29 cellular contexts compared by ENCODE assay signal in genomic region chr17:2704890-2705248, GRCh38. TPM values are rescaled to one million over a fixed set of nuclear protein-coding genes. Genes with fewer than 3 reads are reported as not detected.
DNase-seq lines count a peak whose midpoint lies in the region; ATAC-seq and TF ChIP-seq lines count a peak whose summit lies in the region.
"Had no signal": no experiment of that assay in that cellular context is flagged by ENCODE, and none has a peak within 500 bp of the region (broad histone marks: within the 10 kb centered on the region; RNA-seq: fewer than 3 reads in every experiment).

No MANE protein-coding gene starts in this region.

- 71 to 89% (median 82%) methylated on average over 4 of the region's 4 CpGs for WGBS in spleen, 5 donors

- H3K9me3 ChIP-seq in T-helper 17 cell (ENCODE audit: control insufficient read depth, low read length, poor library complexity, severe bottlenecking) (no peaks in the 10 kb centered on the region), spleen (no peaks in the 10 kb centered on the region)
- H3K9me3 ChIP-seq: right lobe of liver, transverse colon had no signal

- H3K36me3 ChIP-seq in spleen, result peaks cover 0 to 51% (median 46%) of the 10 kb centered on the region in 6 donors

- no peak overlapping the region for H3K27ac ChIP-seq in spleen
- H3K27ac ChIP-seq: GM23248, KMS-11, PC-9, right lobe of liver, transverse colon had no signal

- ATAC-seq in T-helper 17 cell, result no peak
- no peak for ATAC-seq in natural killer cell treated with Interleukin-12 subunit alpha and Interleukin-12 subunit beta and Interleukin-15 and Interleukin-18, amount 100 ng/mL, for 72 hours
- ATAC-seq: activated T-cell treated with anti-CD3 and anti-CD28 coated beads, Interleukin-2, amount 50 U/mL, for 4 hours; esophagus mucosa; left ventricle myocardium superior had no signal

- no peak for TF ChIP-seq POLR2A in spleen (IDR thresholded peaks at IDR 0.05)

- peaks cover 25% of the 10 kb centered on the region for H3K4me1 Mint-ChIP-seq in T-helper 17 cell
- H3K4me1 Mint-ChIP-seq in natural killer cell treated with Interleukin-12 subunit alpha and Interleukin-12 subunit beta and Interleukin-15 and Interleukin-18, amount 100 ng/mL, for 72 hours (ENCODE audit: low read depth in 2 of 2), result peaks cover 19 to 26% of the 10 kb centered on the region in 2 donors

- no peaks in the 10 kb centered on the region for H3K27me3 ChIP-seq in spleen (replicated peaks in 1 of 7)
- H3K27me3 ChIP-seq: hepatocyte, right lobe of liver, transverse colon had no signal

- no peak for TF ChIP-seq CTCF in GM20000 (IDR thresholded peaks at IDR 0.05; ENCODE audit: extremely low read depth, missing control alignments)
- no peak for TF ChIP-seq CTCF in spleen (IDR thresholded peaks at IDR 0.05 in 8 of 11, conservative IDR thresholded peaks at IDR 0.05 in 3 of 11)

- no peak overlapping the region for H3K27ac Mint-ChIP-seq in T-helper 17 cell
- no peak overlapping the region for H3K27ac Mint-ChIP-seq in natural killer cell treated with Interleukin-12 subunit alpha and Interleukin-12 subunit beta and Interleukin-15 and Interleukin-18, amount 100 ng/mL, for 72 hours
- H3K27ac Mint-ChIP-seq: activated naive CD4-positive, alpha-beta T cell treated with anti-CD3 and anti-CD28 coated beads, Interleukin-2, amount 10 ng/mL, durations not matched to agents 7 days and 5 days; nephron had no signal

- H3K4me3 Mint-ChIP-seq in T-helper 17 cell, result peak overlapping the region; percentile 19
- H3K4me3 Mint-ChIP-seq in natural killer cell treated with Interleukin-12 subunit alpha and Interleukin-12 subunit beta and Interleukin-15 and Interleukin-18, amount 100 ng/mL, for 72 hours, result no peak overlapping the region
- H3K4me3 Mint-ChIP-seq: activated naive CD4-positive, alpha-beta T cell treated with anti-CD3 and anti-CD28 coated beads, Interleukin-2, amount 10 ng/mL, durations not matched to agents 7 days and 5 days; immature natural killer cell; nephron had no signal

- peaks cover 21 to 49% (median 29%) of the 10 kb centered on the region in 6 donors for H3K4me1 ChIP-seq in spleen

- H3K36me3 Mint-ChIP-seq in T-helper 17 cell (ENCODE audit: low read depth), result no peaks in the 10 kb centered on the region
- H3K36me3 Mint-ChIP-seq in natural killer cell treated with Interleukin-12 subunit alpha and Interleukin-12 subunit beta and Interleukin-15 and Interleukin-18, amount 100 ng/mL, for 72 hours, result no peaks in the 10 kb centered on the region
- H3K36me3 Mint-ChIP-seq: CD4-positive, CD25-positive, alpha-beta regulatory T cell had no signal

- H3K27me3 Mint-ChIP-seq in T-helper 17 cell, result no peaks in the 10 kb centered on the region
- H3K27me3 Mint-ChIP-seq in natural killer cell treated with Interleukin-12 subunit alpha and Interleukin-12 subunit beta and Interleukin-15 and Interleukin-18, amount 100 ng/mL, for 72 hours, result no peaks in the 10 kb centered on the region
- H3K27me3 Mint-ChIP-seq: activated naive CD4-positive, alpha-beta T cell treated with anti-CD3 and anti-CD28 coated beads, Interleukin-2, amount 10 ng/mL, durations not matched to agents 7 days and 5 days; CD4-positive, CD25-positive, alpha-beta regulatory T cell had no signal

- H3K9me3 Mint-ChIP-seq in natural killer cell treated with Interleukin-12 subunit alpha and Interleukin-12 subunit beta and Interleukin-15 and Interleukin-18, amount 100 ng/mL, for 72 hours, result no peaks in the 10 kb centered on the region
- H3K9me3 Mint-ChIP-seq: activated naive CD4-positive, alpha-beta T cell treated with anti-CD3 and anti-CD28 coated beads, Interleukin-2, amount 10 ng/mL, durations not matched to agents 7 days and 5 days; activated T-cell treated with anti-CD3 and anti-CD28 coated beads, Interleukin-2, amount 50 U/mL, for 4 hours; CD4-positive, CD25-positive, alpha-beta regulatory T cell; immature natural killer cell; nephron had no signal

- no peak overlapping the region for H3K4me3 ChIP-seq in spleen
- H3K4me3 ChIP-seq: GM23248, hepatocyte, PC-9, right lobe of liver, transverse colon had no signal

- DNase-seq in GM20000 (ENCODE audit: low spot score) (peak; percentile 18), T-helper 17 cell (no peak), epidermal melanocyte (ENCODE audit: insufficient read length, low spot score) (peak; percentile 13), spleen (peak; percentile 47), HK-2 (ENCODE audit: unreplicated experiment) (no peak), NCI-H82 treated with DMSO at 0.1 percent for 48 hours (lab: John Stamatoyannopoulos, UW; ENCODE audit: unreplicated experiment) (no peak)
- DNase-seq in natural killer cell treated with Interleukin-12 subunit alpha and Interleukin-12 subunit beta and Interleukin-15 and Interleukin-18, amount 100 ng/mL, for 72 hours (ENCODE audit: low spot score), result no peak
- DNase-seq: activated CD4-positive, alpha-beta T cell treated with anti-CD3 and anti-CD28 coated beads for 1 hour; activated naive CD4-positive, alpha-beta T cell treated with anti-CD3 and anti-CD28 coated beads, Interleukin-2, amount 10 ng/mL, durations not matched to agents 7 days and 5 days; activated T-cell treated with anti-CD3 and anti-CD28 coated beads, Interleukin-2, amount 50 U/mL, for 4 hours; CD4-positive, CD25-positive, alpha-beta regulatory T cell; DMS 273 treated with DMSO at 0.1 percent for 48 hours; effector CD4-positive, alpha-beta T cell; immature natural killer cell; NCI-H1436; NCI-H510A; SHP77; SW 1271; transverse colon had no signal

- intact Hi-C loops in spleen (cut with DNase I; ENCODE audit: low total_unique reads), result no loop called here

RNA-seq across cellular contexts. Expression of gene CLUH, which starts 6.7 kb away (rescaled TPM):
- 10 to 100 TPM; 55.2 to 68.6 TPM for total RNA-seq in T-helper 17 cell
- total RNA-seq in spleen, result 10 to 100 TPM; 37.9 to 82.6 (median 51.1) TPM
- 10 to 100 TPM; 14.3 to 48.7 (median 26.5) TPM for polyA plus RNA-seq in spleen
- 100 to 1,000 TPM in 1 of 2 donors, 10 to 100 TPM in 1; 65.7 to 195 TPM for total RNA-seq in natural killer cell treated with Interleukin-12 subunit alpha and Interleukin-12 subunit beta and Interleukin-15 and Interleukin-18, amount 100 ng/mL, for 72 hours

RNA-seq across cellular contexts. Expression of gene CCDC92B, which starts 44.6 kb away (rescaled TPM):
- total RNA-seq in T-helper 17 cell, result under 1 TPM; 0.13 to 0.37 TPM
- total RNA-seq in spleen, result under 1 TPM in 4 of 7 donors, not detected in 3; 0.14 to 0.26 (median 0.22) TPM
- polyA plus RNA-seq in spleen, result under 1 TPM; 0.03 to 0.20 (median 0.06) TPM
- not detected for total RNA-seq in natural killer cell treated with Interleukin-12 subunit alpha and Interleukin-12 subunit beta and Interleukin-15 and Interleukin-18, amount 100 ng/mL, for 72 hours
- total RNA-seq: activated CD8-positive, alpha-beta memory T cell treated with anti-CD3 and anti-CD28 coated beads for 36 hours; GM23248; hepatocyte; HT1080; right lobe of liver had no signal
- polyA plus RNA-seq: CD4-positive, CD25-positive, alpha-beta regulatory T cell; GM23248; immature natural killer cell had no signal

Comparison
In these comparisons a context has a peak if more than half of its experiments do, and no peak if none do; other contexts are left out.
1. DNase-seq: peak in GM20000 (single experiment), epidermal melanocyte (single experiment) and spleen (single experiment); none in T-helper 17 cell (0 of 3), natural killer cell treated with Interleukin-12 subunit alpha and Interleukin-12 subunit beta and Interleukin-15 and Interleukin-18, amount 100 ng/mL, for 72 hours (single experiment), HK-2 (single experiment) and NCI-H82 treated with DMSO at 0.1 percent for 48 hours (single experiment).